ENCODE assay signal across 12 cellular contexts in the genomic region with DNA sequence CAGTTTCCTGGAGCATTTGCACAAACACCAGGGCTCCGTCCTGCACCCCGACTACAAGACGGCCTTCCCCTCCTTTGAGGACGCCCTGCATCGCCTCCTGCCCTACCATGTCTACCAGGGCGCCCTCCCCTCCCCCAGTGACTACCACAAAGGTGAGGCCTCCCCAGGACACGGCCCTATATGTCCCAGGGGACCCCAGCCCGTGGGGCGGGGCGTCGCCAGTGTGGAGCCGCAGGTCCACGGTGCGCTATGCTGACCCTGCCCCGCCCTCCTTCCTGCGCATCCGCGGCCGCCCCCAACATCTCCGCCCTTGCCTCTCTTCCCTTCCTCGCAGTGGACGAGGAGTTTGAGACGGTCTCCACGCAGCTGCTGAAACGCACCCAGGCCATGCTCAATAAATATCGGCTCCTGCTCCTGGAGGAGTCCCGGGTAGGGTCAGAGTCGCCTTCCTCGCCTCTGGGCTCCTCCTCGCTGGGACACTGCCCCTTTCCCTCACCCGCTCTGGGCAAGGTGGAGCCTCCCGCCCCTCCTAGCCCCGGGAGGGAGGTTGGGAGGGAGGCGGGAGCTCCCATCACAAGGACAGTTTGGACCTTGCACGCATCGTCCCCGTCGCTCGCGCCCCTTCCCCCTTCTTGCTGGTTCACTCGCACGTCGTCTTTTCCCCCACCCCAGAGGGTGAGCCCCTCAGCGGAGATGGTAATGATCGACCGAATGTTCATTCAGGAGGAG. TPM values are rescaled to one million over a fixed set of nuclear protein-coding genes. Genes with fewer than 3 reads are reported as not detected.
DNase-seq lines count a peak whose midpoint lies in the region; ATAC-seq, FAIRE-seq and TF ChIP-seq lines count a peak whose summit lies in the region.
"Had no signal": no experiment of that assay in that cellular context is flagged by ENCODE, and none has a peak within 500 bp of the region (broad histone marks: within the 10 kb centered on the region; RNA-seq: fewer than 3 reads in every experiment).

No MANE protein-coding gene starts in this region.

- H3K27me3 ChIP-seq in K562 (ENCODE audit: control insufficient read depth in 2 of 2, insufficient read depth in 2 of 2, low read length in 2 of 2), result no peaks in the 10 kb centered on the region
- no peaks in the 10 kb centered on the region for H3K27me3 ChIP-seq in osteoblast (ENCODE audit: insufficient read depth, low read length)
- H3K27me3 ChIP-seq in vagina, result no peaks in the 10 kb centered on the region
- H3K27me3 ChIP-seq in left lung, result no peaks in the 10 kb centered on the region
- H3K27me3 ChIP-seq: BLaER1, MG63 had no signal

- TF ChIP-seq CTCF in K562 (IDR thresholded peaks at IDR 0.05 in 2 of 3, conservative IDR thresholded peaks at IDR 0.05 in 1 of 3; ENCODE audit: insufficient read depth in 2 of 3, low read depth in 1 of 3, low read length in 3 of 3) (no peak), osteoblast (IDR thresholded peaks at IDR 0.05; ENCODE audit: extremely low read depth, low read depth, low read length) (no peak), vagina (IDR thresholded peaks at IDR 0.05) (no peak), left lung (IDR thresholded peaks at IDR 0.05) (no peak)

- no peaks in the 10 kb centered on the region for H3K9me1 ChIP-seq in K562 (ENCODE audit: control insufficient read depth, insufficient read depth, low read length)

- TF ChIP-seq POLR2A in K562 (conservative IDR thresholded peaks at IDR 0.05) (no peak), vagina (IDR thresholded peaks at IDR 0.05) (no peak)

- H3K9me3 ChIP-seq in K562 (replicated peaks; ENCODE audit: control insufficient read depth, insufficient read depth, low read depth, low read length), result no peaks in the 10 kb centered on the region
- no peaks in the 10 kb centered on the region for H3K9me3 ChIP-seq in osteoblast (ENCODE audit: low read depth, low read length)
- H3K9me3 ChIP-seq in vagina, result no peaks in the 10 kb centered on the region
- H3K9me3 ChIP-seq in left lung, result no peaks in the 10 kb centered on the region
- H3K9me3 ChIP-seq: BLaER1, MG63 had no signal

- TF ChIP-seq EP300 in K562 (IDR thresholded peaks at IDR 0.05; ENCODE audit: low read length), result no peak

- no peak for FAIRE-seq in K562 (lab: Jason Lieb, UNC)

- 89% methylated on average over 20 of the region's 46 CpGs for WGBS in K562 (ENCODE audit: insufficient coverage, low coverage, missing lambda C conversion rate)

- CTCF ChIA-PET in K562 (lab: Yijun Ruan, JAX; ENCODE audit: low intra/inter-chr PET ratio), result interaction anchor here (0.5 to 5.6 kb wide), 5 partner anchors 9 to 262 kb away, joined by 3 to 79 read pairs (median 6); no protein-coding TSS in a partner anchor

- DNase-seq in left cardiac atrium, result peak; percentile 26
- no peak for DNase-seq in Right ventricle myocardium superior
- no peak for DNase-seq in K562 (ENCODE audit: extremely low read depth in 1 of 4, low spot score in 3 of 4)
- DNase-seq in osteoblast (ENCODE audit: insufficient read length, low spot score, missing footprints), result peak; percentile 81
- no peak for DNase-seq in vagina (ENCODE audit: extremely low spot score in 2 of 2)
- no peak for DNase-seq in activated CD8-positive, alpha-beta memory T cell treated with anti-CD3 and anti-CD28 coated beads for 24 hours
- no peak for DNase-seq in left lung
- no peak for DNase-seq in COLO668 (lab: John Stamatoyannopoulos, UW; ENCODE audit: unreplicated experiment)

- H3K4me3 ChIP-seq in K562 (no peak overlapping the region), osteoblast (ENCODE audit: insufficient read depth, low read length) (no peak overlapping the region), vagina (no peak overlapping the region), left lung (no peak overlapping the region)
- H3K4me3 ChIP-seq: BLaER1, GM23338, MG63 had no signal

- ATAC-seq in left cardiac atrium (no peak), Right ventricle myocardium superior (ENCODE audit: poor library complexity) (no peak), K562 (no peak), left lung (no peak)

- in situ Hi-C loops in K562 (cut with MboI), result loop anchor here (5.0 kb wide), 1 partner anchor 261 kb away; no protein-coding TSS in a partner anchor

- TF ChIP-seq RAD21 in K562 (CRISPR knock-in tag; conservative IDR thresholded peaks at IDR 0.05 in 1 of 2, IDR thresholded peaks at IDR 0.05 in 1 of 2), result no peak

- H3K9ac ChIP-seq in K562 (ENCODE audit: insufficient read depth in 1 of 2, low read depth in 2 of 2, low read length in 2 of 2), result no peak overlapping the region
- H3K9ac ChIP-seq: BLaER1 had no signal

- peaks cover 27% of the 10 kb centered on the region; the same call in 2 of the 3 replicates for H3K36me3 ChIP-seq in K562 (ENCODE audit: control insufficient read depth, insufficient read depth, low read length)
- peaks cover 30% of the 10 kb centered on the region for H3K36me3 ChIP-seq in osteoblast (ENCODE audit: insufficient read depth, low read length)
- H3K36me3 ChIP-seq in vagina, result peaks cover 0 to 44% of the 10 kb centered on the region in 2 donors
- peaks cover 0 to 70% of the 10 kb centered on the region in 2 donors for H3K36me3 ChIP-seq in left lung

- H3K4me2 ChIP-seq in K562 (ENCODE audit: insufficient read depth, low read length), result no peak overlapping the region
- H3K4me2 ChIP-seq in osteoblast (ENCODE audit: insufficient read depth, low read length), result no peak overlapping the region
- H3K4me2 ChIP-seq: BLaER1, GM23338 had no signal

- POLR2A ChIA-PET in K562 (lab: Yijun Ruan, JAX), result interaction anchor here (0.6 to 1.8 kb wide), 4 partner anchors 8 to 455 kb away, joined by 3 to 5 read pairs (median 3); no protein-coding TSS in a partner anchor

- H2AFZ ChIP-seq in K562 (ENCODE audit: low read depth, low read length) (no peak overlapping the region), osteoblast (ENCODE audit: low read length) (no peak overlapping the region)
- H2AFZ ChIP-seq: GM23338 had no signal

- intact Hi-C loops in left cardiac atrium (cut with DNase I), result loop anchor here (2.0 to 5.0 kb wide), 2 partner anchors 176 to 262 kb away; no protein-coding TSS in a partner anchor
- intact Hi-C loops in Right ventricle myocardium superior (cut with DNase I), result loop anchor here (2.0 to 5.0 kb wide), 3 partner anchors 90 to 262 kb away; a partner anchor contains a TSS
- intact Hi-C loops in K562 (cut with micrococcal nuclease), result loop anchor here (1.0 to 10.0 kb wide), 4 partner anchors 96 to 404 kb away; a partner anchor contains a TSS
- intact Hi-C loops in vagina (cut with DNase I), result loop anchor here (5.0 to 10.0 kb wide), 2 partner anchors 104 to 261 kb away; no protein-coding TSS in a partner anchor
- intact Hi-C loops in left lung (cut with DNase I), result loop anchor here in 1 of 2 donors (10.0 kb wide), 1 partner anchor 94 kb away; a partner anchor contains a TSS

- H4K20me1 ChIP-seq in K562 (replicated peaks; ENCODE audit: control insufficient read depth, insufficient read depth, low read length), result no peaks in the 10 kb centered on the region
- H4K20me1 ChIP-seq in osteoblast (ENCODE audit: insufficient read depth, low read length), result peaks cover 8% of the 10 kb centered on the region

- H3K4me1 ChIP-seq in K562 (replicated peaks in 1 of 2; ENCODE audit: control insufficient read depth in 2 of 2, insufficient read depth in 2 of 2, low read length in 2 of 2), result peaks cover 0 to 24% of the 10 kb centered on the region in 2 experiments; a peak in 2 of 5 replicates
- no peaks in the 10 kb centered on the region for H3K4me1 ChIP-seq in osteoblast (ENCODE audit: insufficient read depth, low read length)
- H3K4me1 ChIP-seq in vagina, result no peaks in the 10 kb centered on the region
- H3K4me1 ChIP-seq in left lung, result peaks cover 0 to 7% of the 10 kb centered on the region in 2 donors
- H3K4me1 ChIP-seq: BLaER1 had no signal

- BruUV-seq in K562 (replicated peaks; lab: Mats Ljungman, UMichigan), result no TSS peak

- H3K27ac ChIP-seq in K562 (ENCODE audit: extremely low read depth, low read depth, low read length), result no peak overlapping the region
- no peak overlapping the region for H3K27ac ChIP-seq in osteoblast (ENCODE audit: low read depth, low read length)
- H3K27ac ChIP-seq in vagina, result peak overlapping the region; percentile 34
- no peak overlapping the region for H3K27ac ChIP-seq in left lung
- H3K27ac ChIP-seq: BLaER1 had no signal

- H3K79me2 ChIP-seq in K562 (ENCODE audit: control insufficient read depth, insufficient read depth, low read length), result no peaks in the 10 kb centered on the region
- H3K79me2 ChIP-seq in osteoblast (ENCODE audit: insufficient read depth, low read length), result no peaks in the 10 kb centered on the region

RNA-seq across cellular contexts. Expression of a gene that starts 14.4 kb away (rescaled TPM):
- total RNA-seq in left cardiac atrium (10 to 100 TPM; 91.1 to 98.8 TPM), Right ventricle myocardium superior (45.2 TPM), K562 (2014; rRNA removed) (4.3 and 5.9 TPM in 2 replicates), K562 (2014; rRNA removed; fragmentation: Illumina TruSeq; extraction: Trizol) (1.6 and 1.8 TPM in 2 replicates), K562 (2015; rRNA removed; fragmentation: Illumina TruSeq; extraction: Trizol) (1.8 and 2.3 TPM in 2 replicates), K562 (2021) (26.3 and 32.2 TPM in 2 replicates), osteoblast (136 and 144 TPM in 2 replicates), vagina (125 TPM), left lung (100 to 1,000 TPM; 195 to 263 TPM)
- total RNA-seq in K562 (2011; cell fraction: chromatin; rRNA removed; ENCODE audit: low replicate concordance), result 11.5 and 24.1 TPM in 2 replicates
- 15.1 and 17.2 TPM in 2 replicates for total RNA-seq in K562 (2011; cell fraction: nucleolus; rRNA removed)
- total RNA-seq in K562 (2011; cell fraction: nucleoplasm; rRNA removed), result 13.1 and 17.8 TPM in 2 replicates
- polyA plus RNA-seq in K562 (2011; rRNA removed) (3.0 and 9.6 TPM in 2 replicates), K562 (2014; fragmentation: Illumina TruSeq; extraction: Trizol) (14.7 and 15.3 TPM in 2 replicates), K562 (2014; fragmentation: Nextera tagmentation; extraction: Ambion mirVana) (1 to 10 TPM; 1.7 to 2.1 TPM), K562 (2014; rRNA removed) (7.5 and 9.0 TPM in 2 replicates)
- polyA plus RNA-seq in K562 (2011; cell fraction: cytosol; rRNA removed), result 6.5 and 11.7 TPM in 2 replicates
- 5.3 and 11.9 TPM in 2 replicates for polyA plus RNA-seq in K562 (2011; cell fraction: nucleus; rRNA removed)
- polyA plus RNA-seq in K562 (2012), result 20.4 and 23.6 TPM in 2 replicates
- 4.3 and 4.9 TPM in 2 replicates for polyA minus RNA-seq in K562 (2011; rRNA and poly(A)+ RNA removed)
- 31.8 and 37.0 TPM in 2 replicates for polyA minus RNA-seq in K562 (2011; cell fraction: cytosol; rRNA and poly(A)+ RNA removed)
- polyA minus RNA-seq in K562 (2011; cell fraction: nucleus; rRNA and poly(A)+ RNA removed), result 7.6 and 8.9 TPM in 2 replicates
- polyA plus RNA-seq: CD8-positive, alpha-beta memory T cell had no signal

RNA-seq across cellular contexts. Expression of a gene that starts 46.6 kb away (rescaled TPM):
- 100 to 1,000 TPM; 172 to 184 TPM for total RNA-seq in left cardiac atrium
- 153 TPM for total RNA-seq in Right ventricle myocardium superior
- total RNA-seq in K562 (2011; cell fraction: chromatin; rRNA removed; ENCODE audit: low replicate concordance), result 71.9 and 141 TPM in 2 replicates
- total RNA-seq in K562 (2011; cell fraction: nucleolus; rRNA removed), result 125 and 129 TPM in 2 replicates
- 105 and 135 TPM in 2 replicates for total RNA-seq in K562 (2011; cell fraction: nucleoplasm; rRNA removed)
- 254 and 304 TPM in 2 replicates for total RNA-seq in K562 (2014; rRNA removed)
- 97.1 and 111 TPM in 2 replicates for total RNA-seq in K562 (2014; rRNA removed; fragmentation: Illumina TruSeq; extraction: Trizol)
- total RNA-seq in K562 (2015; rRNA removed; fragmentation: Illumina TruSeq; extraction: Trizol), result 139 and 145 TPM in 2 replicates
- total RNA-seq in K562 (2021), result 207 and 231 TPM in 2 replicates
- 146 and 189 TPM in 2 replicates for polyA plus RNA-seq in K562 (2011; rRNA removed)
- 121 and 183 TPM in 2 replicates for polyA plus RNA-seq in K562 (2011; cell fraction: cytosol; rRNA removed)
- polyA plus RNA-seq in K562 (2011; cell fraction: nucleus; rRNA removed), result 86.3 and 109 TPM in 2 replicates
- polyA plus RNA-seq in K562 (2012), result 423 and 620 TPM in 2 replicates
- polyA plus RNA-seq in K562 (2014; fragmentation: Illumina TruSeq; extraction: Trizol), result 113 and 268 TPM in 2 replicates
- polyA plus RNA-seq in K562 (2014; fragmentation: Nextera tagmentation; extraction: Ambion mirVana), result 1 to 10 TPM; 6.5 to 7.0 TPM
- 257 and 274 TPM in 2 replicates for polyA plus RNA-seq in K562 (2014; rRNA removed)
- polyA minus RNA-seq in K562 (2011; rRNA and poly(A)+ RNA removed), result 48.0 and 49.6 TPM in 2 replicates
- polyA minus RNA-seq in K562 (2011; cell fraction: cytosol; rRNA and poly(A)+ RNA removed), result 107 and 130 TPM in 2 replicates
- 35.7 and 49.4 TPM in 2 replicates for polyA minus RNA-seq in K562 (2011; cell fraction: nucleus; rRNA and poly(A)+ RNA removed)
- 55.7 and 56.6 TPM in 2 replicates for total RNA-seq in osteoblast
- 517 TPM for total RNA-seq in vagina
- 100 to 1,000 TPM; 130 to 157 TPM for total RNA-seq in left lung

Comparison
In these comparisons a context has a peak if more than half of its experiments do, and no peak if none do; other contexts are left out.
1. DNase-seq: peak in left cardiac atrium (single experiment) and osteoblast (single experiment); none in Right ventricle myocardium superior (single experiment), K562 (0 of 4), vagina (0 of 2), activated CD8-positive, alpha-beta memory T cell treated with anti-CD3 and anti-CD28 coated beads for 24 hours (single experiment), left lung (0 of 2) and COLO668 (single experiment).